ENCODE assay signal across 9 cellular contexts in genomic region chr22:33917744-33918406, GRCh38. TPM values are rescaled to one million over a fixed set of nuclear protein-coding genes. Genes with fewer than 3 reads are reported as not detected.
DNase-seq lines count a peak whose midpoint lies in the region; ATAC-seq and FAIRE-seq lines count a peak whose summit lies in the region.
"Had no signal": no experiment of that assay in that cellular context is flagged by ENCODE, and none has a peak within 500 bp of the region (broad histone marks: within the 10 kb centered on the region; RNA-seq: fewer than 3 reads in every experiment).

No MANE protein-coding gene starts in this region.

- FAIRE-seq in GM19239 (lab: Jason Lieb, UNC) (peak; percentile 98), small intestine (lab: Jason Lieb, UNC) (no peak)

- no peak overlapping the region for H3K4ac ChIP-seq in mesenchymal stem cell (ENCODE audit: low read depth in 1 of 2, low read length in 2 of 2)

- no peak overlapping the region for H3K18ac ChIP-seq in mesenchymal stem cell (ENCODE audit: low read depth in 1 of 2, low read length in 2 of 2)

- H3K9ac ChIP-seq in adipocyte (ENCODE audit: low read length) (no peak overlapping the region), mesenchymal stem cell (ENCODE audit: low read length) (peak overlapping the region; percentile 84)

- no peak for ATAC-seq in GM18858 (IDR thresholded peaks at IDR 0.05; ENCODE audit: unreplicated experiment)

- peak; percentile 17 for DNase-seq in AG08396 (ENCODE audit: low spot score)
- no peak for DNase-seq in GM19239 (ENCODE audit: insufficient read length, low spot score)
- peak; percentile 16 for DNase-seq in adipocyte (ENCODE audit: low read depth)
- DNase-seq in mesenchymal stem cell, result peak; percentile 67
- no peak for DNase-seq in stimulated activated CD4-positive, alpha-beta T cell treated with anti-CD3 and anti-CD28 coated beads, Interleukin-15, amount 100 ng/mL, for 24 hours
- no peak for DNase-seq in small intestine
- DNase-seq in NCI-H128 (lab: John Stamatoyannopoulos, UW; ENCODE audit: unreplicated experiment), result no peak
- DNase-seq: kidney glomerular epithelial cell had no signal

- H3K27me3 ChIP-seq in adipocyte (replicated peaks; ENCODE audit: control insufficient read depth, insufficient read depth, low read length), result no peaks in the 10 kb centered on the region
- peaks cover 0 to 32% of the 10 kb centered on the region in 2 experiments for H3K27me3 ChIP-seq in mesenchymal stem cell (ENCODE audit: control insufficient read depth in 1 of 2, insufficient read depth in 1 of 2, low read length in 2 of 2)
- H3K27me3 ChIP-seq in small intestine (ENCODE audit: control insufficient read depth in 2 of 2, insufficient read depth in 2 of 2, low read length in 2 of 2), result no peaks in the 10 kb centered on the region

- H3K36me3 ChIP-seq in adipocyte (ENCODE audit: control insufficient read depth, insufficient read depth, low read length, severe bottlenecking) (no peaks in the 10 kb centered on the region), mesenchymal stem cell (ENCODE audit: control insufficient read depth in 1 of 2, insufficient read depth in 2 of 2, low read depth in 1 of 2, low read length in 2 of 2) (no peaks in the 10 kb centered on the region), small intestine (ENCODE audit: control insufficient read depth in 2 of 2, insufficient read depth in 2 of 2, low read length in 2 of 2) (no peaks in the 10 kb centered on the region)

- H3K14ac ChIP-seq in mesenchymal stem cell (ENCODE audit: low read length in 2 of 2), result no peak overlapping the region

- H3K9me3 ChIP-seq in adipocyte (ENCODE audit: control insufficient read depth, low read length) (no peaks in the 10 kb centered on the region), mesenchymal stem cell (ENCODE audit: control insufficient read depth, low read length) (no peaks in the 10 kb centered on the region), small intestine (ENCODE audit: control insufficient read depth, low read depth) (no peaks in the 10 kb centered on the region)

- no peak overlapping the region for H2BK15ac ChIP-seq in mesenchymal stem cell (ENCODE audit: low read depth, poor library complexity, severe bottlenecking)

- WGBS in mesenchymal stem cell, result 33% methylated on average over 10 of the region's 10 CpGs
- WGBS in small intestine, 3 donors, result 62 to 69% (median 67%) methylated on average over 10 of the region's 10 CpGs

- H4K8ac ChIP-seq in mesenchymal stem cell (ENCODE audit: low read length), result no peak overlapping the region

- no peak overlapping the region for H2BK120ac ChIP-seq in mesenchymal stem cell (ENCODE audit: low read depth, low read length)

- H3K4me1 ChIP-seq in adipocyte (ENCODE audit: control insufficient read depth, insufficient read depth, low read length) (peaks cover 24% of the 10 kb centered on the region), mesenchymal stem cell (ENCODE audit: control insufficient read depth, insufficient read depth, low read depth, low read length) (peaks cover 20% of the 10 kb centered on the region), small intestine (ENCODE audit: control insufficient read depth in 2 of 2, insufficient read depth in 1 of 2, low read depth in 1 of 2, low read length in 1 of 2) (peaks cover 0 to 4% of the 10 kb centered on the region in 2 donors)

- no peak overlapping the region for H2BK5ac ChIP-seq in mesenchymal stem cell (ENCODE audit: low read depth, low read length, poor library complexity, severe bottlenecking)

- H3K27ac ChIP-seq in mesenchymal stem cell (ENCODE audit: low read length, poor library complexity, severe bottlenecking) (no peak overlapping the region), small intestine (ENCODE audit: low read depth in 1 of 2, low read length in 1 of 2) (no peak overlapping the region)

- no peak overlapping the region for H3K4me2 ChIP-seq in mesenchymal stem cell (ENCODE audit: low read length, poor library complexity, severe bottlenecking)

- H3K79me1 ChIP-seq in mesenchymal stem cell (replicated peaks; ENCODE audit: low read length, poor library complexity, severe bottlenecking), result peaks cover 20% of the 10 kb centered on the region

- H2BK12ac ChIP-seq in mesenchymal stem cell (ENCODE audit: low read length in 2 of 2), result no peak overlapping the region

- H3K4me3 ChIP-seq in adipocyte (ENCODE audit: low read length) (no peak overlapping the region), mesenchymal stem cell (ENCODE audit: insufficient read depth in 1 of 2, low read depth in 1 of 2, low read length in 2 of 2) (peak overlapping the region in 1 of 2 experiments; percentile 86), small intestine (ENCODE audit: low read depth in 1 of 2, low read length in 2 of 2) (no peak overlapping the region)

- H4K91ac ChIP-seq in mesenchymal stem cell (ENCODE audit: low read length), result no peak overlapping the region

- H2AK5ac ChIP-seq in mesenchymal stem cell (ENCODE audit: low read length, severe bottlenecking), result no peak overlapping the region

- no peak overlapping the region for H3K23ac ChIP-seq in mesenchymal stem cell (ENCODE audit: low read length in 2 of 2)

- H2AFZ ChIP-seq in mesenchymal stem cell (ENCODE audit: low read depth, low read length), result no peak overlapping the region

RNA-seq across cellular contexts. Expression of gene LARGE1, which starts 2.4 kb away (rescaled TPM):
- 19.1 TPM for polyA plus RNA-seq in mesenchymal stem cell (2013, experiment 1 of 2)
- polyA plus RNA-seq in mesenchymal stem cell (2013, experiment 2 of 2), result 18.2 TPM
- 1 to 10 TPM; 5.1 to 8.7 (median 7.2) TPM for polyA plus RNA-seq in small intestine

Comparison
In these comparisons a context has a peak if more than half of its experiments do, and no peak if none do; other contexts are left out.
1. DNase-seq: peak in AG08396 (single experiment), adipocyte (single experiment) and mesenchymal stem cell (single experiment); none in GM19239 (single experiment), stimulated activated CD4-positive, alpha-beta T cell treated with anti-CD3 and anti-CD28 coated beads, Interleukin-15, amount 100 ng/mL, for 24 hours (single experiment), small intestine (single experiment) and NCI-H128 (single experiment).